In the genomic region with DNA sequence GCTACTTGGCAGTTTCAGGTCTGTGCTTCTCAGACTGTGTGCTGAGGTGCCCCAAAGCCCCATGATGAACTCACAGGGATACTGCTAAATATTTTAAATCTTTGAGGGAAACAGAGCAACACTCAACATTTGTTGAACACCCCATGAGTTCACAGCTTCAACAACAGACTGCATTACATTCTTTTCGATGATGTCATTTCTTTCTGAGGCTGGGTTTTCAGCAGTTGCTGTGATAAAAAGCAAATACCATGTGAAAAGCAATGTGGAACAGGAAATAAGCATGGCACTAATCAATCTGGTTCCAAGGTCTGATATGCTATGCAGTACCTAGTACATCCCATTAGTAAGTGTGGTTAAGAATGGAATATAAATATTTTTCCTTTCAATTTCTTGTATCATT, we compare ENCODE assay signal across 2 cellular contexts.
TF ChIP-seq lines count a peak whose summit lies in the region.

No MANE protein-coding gene starts in this region.

TF ChIP-seq in HEK293, 187 proteins besides CTCF, POLR2A, EP300 and RAD21 (continued from another document):
- TF ChIP-seq, protein P1, sequence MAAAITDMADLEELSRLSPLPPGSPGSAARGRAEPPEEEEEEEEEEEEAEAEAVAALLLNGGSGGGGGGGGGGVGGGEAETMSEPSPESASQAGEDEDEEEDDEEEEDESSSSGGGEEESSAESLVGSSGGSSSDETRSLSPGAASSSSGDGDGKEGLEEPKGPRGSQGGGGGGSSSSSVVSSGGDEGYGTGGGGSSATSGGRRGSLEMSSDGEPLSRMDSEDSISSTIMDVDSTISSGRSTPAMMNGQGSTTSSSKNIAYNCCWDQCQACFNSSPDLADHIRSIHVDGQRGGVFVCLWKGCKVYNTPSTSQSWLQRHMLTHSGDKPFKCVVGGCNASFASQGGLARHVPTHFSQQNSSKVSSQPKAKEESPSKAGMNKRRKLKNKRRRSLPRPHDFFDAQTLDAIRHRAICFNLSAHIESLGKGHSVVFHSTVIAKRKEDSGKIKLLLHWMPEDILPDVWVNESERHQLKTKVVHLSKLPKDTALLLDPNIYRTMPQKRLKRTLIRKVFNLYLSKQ (tag by site-specific recombination; IDR thresholded peaks at IDR 0.05; ENCODE audit: borderline replicate concordance), result no peak
- TF ChIP-seq ZNF174 (tag by site-specific recombination; IDR thresholded peaks at IDR 0.05), result no peak
- TF ChIP-seq ZNF10 (tag by site-specific recombination; IDR thresholded peaks at IDR 0.05), result peak; percentile 84
- TF ChIP-seq, protein P2, sequence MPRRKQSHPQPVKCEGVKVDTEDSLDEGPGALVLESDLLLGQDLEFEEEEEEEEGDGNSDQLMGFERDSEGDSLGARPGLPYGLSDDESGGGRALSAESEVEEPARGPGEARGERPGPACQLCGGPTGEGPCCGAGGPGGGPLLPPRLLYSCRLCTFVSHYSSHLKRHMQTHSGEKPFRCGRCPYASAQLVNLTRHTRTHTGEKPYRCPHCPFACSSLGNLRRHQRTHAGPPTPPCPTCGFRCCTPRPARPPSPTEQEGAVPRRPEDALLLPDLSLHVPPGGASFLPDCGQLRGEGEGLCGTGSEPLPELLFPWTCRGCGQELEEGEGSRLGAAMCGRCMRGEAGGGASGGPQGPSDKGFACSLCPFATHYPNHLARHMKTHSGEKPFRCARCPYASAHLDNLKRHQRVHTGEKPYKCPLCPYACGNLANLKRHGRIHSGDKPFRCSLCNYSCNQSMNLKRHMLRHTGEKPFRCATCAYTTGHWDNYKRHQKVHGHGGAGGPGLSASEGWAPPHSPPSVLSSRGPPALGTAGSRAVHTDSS (tag by site-specific recombination; IDR thresholded peaks at IDR 0.05), result no peak
- no peak for TF ChIP-seq SP2 (tag by site-specific recombination; IDR thresholded peaks at IDR 0.05)
- TF ChIP-seq ZBTB21 (tag by site-specific recombination; IDR thresholded peaks at IDR 0.05), result peak; percentile 25; the same call in 1 of the 2 replicates
- peak; percentile 88 for TF ChIP-seq ATF2 (tag by site-specific recombination; IDR thresholded peaks at IDR 0.05; ENCODE audit: low read depth)
- 0 out of 2 replicates have a peak, but pooled peaks have one; percentile 24 for TF ChIP-seq ZNF629 (tag by site-specific recombination; IDR thresholded peaks at IDR 0.05)
- peak; percentile 21; the same call in 1 of the 2 replicates for TF ChIP-seq SCRT2 (tag by site-specific recombination; IDR thresholded peaks at IDR 0.05)
- no peak for TF ChIP-seq PBX3 (CRISPR knock-in tag; IDR thresholded peaks at IDR 0.05)

TF ChIP-seq in K562, 482 proteins besides CTCF, POLR2A, EP300 and RAD21 (continued from another document):
- TF ChIP-seq, protein P3, sequence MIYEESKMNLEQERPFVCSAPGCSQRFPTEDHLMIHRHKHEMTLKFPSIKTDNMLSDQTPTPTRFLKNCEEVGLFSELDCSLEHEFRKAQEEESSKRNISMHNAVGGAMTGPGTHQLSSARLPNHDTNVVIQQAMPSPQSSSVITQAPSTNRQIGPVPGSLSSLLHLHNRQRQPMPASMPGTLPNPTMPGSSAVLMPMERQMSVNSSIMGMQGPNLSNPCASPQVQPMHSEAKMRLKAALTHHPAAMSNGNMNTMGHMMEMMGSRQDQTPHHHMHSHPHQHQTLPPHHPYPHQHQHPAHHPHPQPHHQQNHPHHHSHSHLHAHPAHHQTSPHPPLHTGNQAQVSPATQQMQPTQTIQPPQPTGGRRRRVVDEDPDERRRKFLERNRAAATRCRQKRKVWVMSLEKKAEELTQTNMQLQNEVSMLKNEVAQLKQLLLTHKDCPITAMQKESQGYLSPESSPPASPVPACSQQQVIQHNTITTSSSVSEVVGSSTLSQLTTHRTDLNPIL (CRISPR knock-in tag; IDR thresholded peaks at IDR 0.05), result no peak
- no peak for TF ChIP-seq ZNF133 (CRISPR knock-in tag; IDR thresholded peaks at IDR 0.05)
